12 cellular contexts compared by ENCODE assay signal in genomic region chr15:60575995-60576394, GRCh38.
DNase-seq lines count a peak whose midpoint lies in the region; ATAC-seq and TF ChIP-seq lines count a peak whose summit lies in the region.
"Had no signal": no experiment of that assay in that cellular context is flagged by ENCODE, and none has a peak within 500 bp of the region (broad histone marks: within the 10 kb centered on the region; RNA-seq: fewer than 3 reads in every experiment).

No MANE protein-coding gene starts in this region.

- WGBS in adrenal gland, 4 donors: 31 to 53% (median 47%) methylated on average over 3 of the region's 3 CpGs

- no peak overlapping the region for H2AFZ ChIP-seq in Karpas-422 (ENCODE audit: low read length)

- DNase-seq in CD4-positive, CD25-positive, alpha-beta regulatory T cell: no peak
- peak; percentile 52 for DNase-seq in HCEC 1CT
- no peak for DNase-seq in adrenal gland
- no peak for DNase-seq in memory B cell (ENCODE audit: low spot score in 2 of 2)
- no peak for DNase-seq in NCI-H1092 treated with DMSO at 0.1 percent for 48 hours (lab: John Stamatoyannopoulos, UW)
- no peak for DNase-seq in uterus
- no peak for DNase-seq in Karpas-422
- DNase-seq: activated gamma-delta T cell; NCI-H774; stimulated activated CD4-positive, alpha-beta T cell treated with anti-CD3 and anti-CD28 coated beads, Interleukin-2, amount 100 ng/mL, for 48 hours had no signal

- H3K4me2 ChIP-seq in Karpas-422 (ENCODE audit: low read depth, low read length, poor library complexity, severe bottlenecking): no peak overlapping the region

- no peaks in the 10 kb centered on the region for H3K9me3 Mint-ChIP-seq in CD4-positive, CD25-positive, alpha-beta regulatory T cell
- H3K9me3 Mint-ChIP-seq in memory B cell: no peaks in the 10 kb centered on the region

- H3K9me2 ChIP-seq in Karpas-422 (replicated peaks; ENCODE audit: insufficient read depth, low read length): no peaks in the 10 kb centered on the region

- H3K9ac ChIP-seq in Karpas-422 (ENCODE audit: low read length): no peak overlapping the region

- H3K9me3 ChIP-seq in CD4-positive, CD25-positive, alpha-beta regulatory T cell (ENCODE audit: control insufficient read depth in 2 of 2, low read length in 2 of 2): peaks cover 0 to 2% of the 10 kb centered on the region in 2 experiments
- H3K9me3 ChIP-seq in adrenal gland (replicated peaks in 1 of 3) (no peaks in the 10 kb centered on the region), uterus (no peaks in the 10 kb centered on the region), Karpas-422 (ENCODE audit: low read length) (no peaks in the 10 kb centered on the region)
- H3K9me3 ChIP-seq: thoracic aorta had no signal

- no peak for TF ChIP-seq POLR2A in adrenal gland (IDR thresholded peaks at IDR 0.05)
- no peak for TF ChIP-seq POLR2A in uterus (IDR thresholded peaks at IDR 0.05)

- H3K36me3 ChIP-seq in CD4-positive, CD25-positive, alpha-beta regulatory T cell (ENCODE audit: control insufficient read depth, insufficient read depth, low read length): peaks cover 6% of the 10 kb centered on the region
- H3K36me3 ChIP-seq in adrenal gland (replicated peaks in 1 of 2): peaks cover 0 to 3% of the 10 kb centered on the region in 2 donors
- no peaks in the 10 kb centered on the region for H3K36me3 ChIP-seq in uterus
- no peaks in the 10 kb centered on the region for H3K36me3 ChIP-seq in Karpas-422 (ENCODE audit: insufficient read depth, low read length)
- H3K36me3 ChIP-seq: thoracic aorta had no signal

- H3K27ac Mint-ChIP-seq in CD4-positive, CD25-positive, alpha-beta regulatory T cell: peak overlapping the region; percentile 81 to 100 (median 92)
- peak overlapping the region; percentile 22 for H3K27ac Mint-ChIP-seq in memory B cell

- peak overlapping the region; percentile 86 for H3K4me3 ChIP-seq in CD4-positive, CD25-positive, alpha-beta regulatory T cell (ENCODE audit: low read depth, low read length)
- H3K4me3 ChIP-seq in adrenal gland: no peak overlapping the region
- no peak overlapping the region for H3K4me3 ChIP-seq in uterus
- H3K4me3 ChIP-seq in Karpas-422 (ENCODE audit: low read length): no peak overlapping the region
- H3K4me3 ChIP-seq: thoracic aorta had no signal

- H3K27ac ChIP-seq in CD4-positive, CD25-positive, alpha-beta regulatory T cell (ENCODE audit: insufficient read depth, low read length, poor library complexity, severe bottlenecking): peak overlapping the region; percentile 95
- H3K27ac ChIP-seq in adrenal gland (peak overlapping the region in 3 of 5 donors; percentile 65 to 79 (median 71)), uterus (peak overlapping the region in 1 of 2 donors; percentile 58), Karpas-422 (ENCODE audit: low read length) (no peak overlapping the region)
- H3K27ac ChIP-seq: thoracic aorta had no signal

- H3K79me2 ChIP-seq in Karpas-422 (ENCODE audit: low read length): no peaks in the 10 kb centered on the region

- H3K4me1 ChIP-seq in CD4-positive, CD25-positive, alpha-beta regulatory T cell (ENCODE audit: control insufficient read depth, insufficient read depth, low read length, poor library complexity, severe bottlenecking): peaks cover 97% of the 10 kb centered on the region
- peaks cover 39 to 78% of the 10 kb centered on the region in 2 donors for H3K4me1 ChIP-seq in adrenal gland (replicated peaks in 1 of 2)
- H3K4me1 ChIP-seq in uterus: no peaks in the 10 kb centered on the region
- peaks cover 4% of the 10 kb centered on the region; the same call in 1 of the 2 replicates for H3K4me1 ChIP-seq in Karpas-422 (ENCODE audit: low read length)

- no peaks in the 10 kb centered on the region for H3K27me3 ChIP-seq in CD4-positive, CD25-positive, alpha-beta regulatory T cell (ENCODE audit: control insufficient read depth, insufficient read depth, low read length)
- H3K27me3 ChIP-seq in adrenal gland: no peaks in the 10 kb centered on the region
- no peaks in the 10 kb centered on the region for H3K27me3 ChIP-seq in uterus
- H3K27me3 ChIP-seq in Karpas-422 (ENCODE audit: low read length): no peaks in the 10 kb centered on the region

- no peak for ATAC-seq in CD4-positive, CD25-positive, alpha-beta regulatory T cell (ENCODE audit: low read depth in 2 of 2)
- ATAC-seq in memory B cell (ENCODE audit: low read depth): no peak
- no peak for ATAC-seq in HG03565 (IDR thresholded peaks at IDR 0.05; ENCODE audit: unreplicated experiment)

- H3K4me3 Mint-ChIP-seq in CD4-positive, CD25-positive, alpha-beta regulatory T cell: peak overlapping the region; percentile 81 to 88 (median 86)
- H3K4me3 Mint-ChIP-seq in memory B cell: no peak overlapping the region

- TF ChIP-seq CTCF in adrenal gland (IDR thresholded peaks at IDR 0.05): no peak
- TF ChIP-seq CTCF in uterus (IDR thresholded peaks at IDR 0.05): no peak

- H4K20me1 ChIP-seq in Karpas-422 (ENCODE audit: insufficient read depth, low read depth, low read length): no peaks in the 10 kb centered on the region

- H3K27me3 Mint-ChIP-seq in CD4-positive, CD25-positive, alpha-beta regulatory T cell: no peaks in the 10 kb centered on the region
- no peaks in the 10 kb centered on the region for H3K27me3 Mint-ChIP-seq in memory B cell

- peaks cover 16% of the 10 kb centered on the region for H3K36me3 Mint-ChIP-seq in CD4-positive, CD25-positive, alpha-beta regulatory T cell
- no peaks in the 10 kb centered on the region for H3K36me3 Mint-ChIP-seq in memory B cell

- peaks cover 56 to 94% (median 82%) of the 10 kb centered on the region in 4 donors for H3K4me1 Mint-ChIP-seq in CD4-positive, CD25-positive, alpha-beta regulatory T cell
- H3K4me1 Mint-ChIP-seq in memory B cell: peaks cover 35% of the 10 kb centered on the region

- intact Hi-C loops in adrenal gland (cut with DNase I): no loop called here
- intact Hi-C loops in uterus (cut with DNase I; ENCODE audit: low total_unique reads): no loop called here
